15 cellular contexts compared by ENCODE assay signal in the genomic region with DNA sequence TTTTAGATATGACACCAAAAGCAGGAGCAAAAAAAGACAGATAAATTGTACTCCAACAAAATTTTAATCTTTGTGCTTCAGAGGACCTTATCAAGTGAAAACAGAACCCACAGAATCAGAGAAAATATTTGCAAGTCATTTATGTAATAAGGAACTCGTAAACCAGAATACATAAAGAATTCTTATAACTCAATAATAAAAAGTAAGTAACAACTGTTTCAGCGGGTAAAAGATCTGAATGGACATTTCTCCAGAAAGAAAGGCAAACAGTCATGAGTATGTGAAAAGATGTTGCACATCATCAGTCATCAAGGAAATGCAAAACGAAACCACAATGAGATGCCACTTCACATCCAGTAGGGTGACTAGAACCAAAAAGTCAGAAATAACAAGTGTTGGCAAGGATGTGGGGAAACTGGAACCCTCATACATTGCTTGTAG.
"Had no signal": no experiment of that assay in that cellular context is flagged by ENCODE, and none has a peak within 500 bp of the region (broad histone marks: within the 10 kb centered on the region; RNA-seq: fewer than 3 reads in every experiment).

No MANE protein-coding gene starts in this region.

- DNase-seq: activated CD4-positive, alpha-beta T cell treated with anti-CD3 and anti-CD28 coated beads, Interleukin-2, amount 50 U/mL, for 4 hours; activated gamma-delta T cell treated with Interleukin-2 at 50 U/mL for 16 hours; activated T-cell treated with anti-CD3 and anti-CD28 coated beads, Interleukin-2, amount 50 U/mL, for 48 hours; dorsolateral prefrontal cortex; endodermal cell; left colon; lower lobe of right lung; right cardiac atrium; stimulated activated CD4-positive, alpha-beta T cell treated with anti-CD3 and anti-CD28 coated beads, Interleukin-15, amount 100 ng/mL, for 24 hours; stimulated activated CD4-positive, alpha-beta T cell treated with anti-CD3 and anti-CD28 coated beads, Interleukin-4, amount 100 ng/mL, for 1 hour; stimulated activated naive CD4-positive, alpha-beta T cell treated with Interleukin-2 at 50 U/mL for 16 hours had no signal

- H3K27me3 Mint-ChIP-seq: type B pancreatic cell had no signal

- H3K27ac Mint-ChIP-seq: endodermal cell, mesothelial cell of epicardium, type B pancreatic cell had no signal

- H3K4me1 Mint-ChIP-seq: mesothelial cell of epicardium had no signal

- H3K4me3 Mint-ChIP-seq: endodermal cell, mesothelial cell of epicardium, neural crest cell, type B pancreatic cell had no signal

- ATAC-seq: activated CD4-positive, CD25-positive, alpha-beta regulatory T cell treated with anti-CD3 and anti-CD28 coated beads, Interleukin-2, amount 50 U/mL, for 24 hours; left colon; lower lobe of right lung; right cardiac atrium had no signal

- H3K9me3 Mint-ChIP-seq: endodermal cell had no signal
